In genomic region chr5:134758176-134758503, GRCh38 we compare ENCODE assay signal across 8 cellular contexts. TPM values are rescaled to one million over a fixed set of nuclear protein-coding genes. Genes with fewer than 3 reads are reported as not detected.
A peak's percentile ranks its signal among the peaks of the same experiment; 100 is the strongest.
DNase-seq lines count a peak whose midpoint lies in the region; ATAC-seq and TF ChIP-seq lines count a peak whose summit lies in the region.

No MANE protein-coding gene starts in this region.

- H3K4me1 Mint-ChIP-seq in activated T-cell treated with anti-CD3 and anti-CD28 coated beads, Interleukin-2, amount 50 U/mL, for 24 hours (ENCODE audit: low read depth) = peaks cover 31% of the 10 kb centered on the region
- peaks cover 21 to 40% of the 10 kb centered on the region in 2 donors for H3K4me1 Mint-ChIP-seq in stimulated activated naive B cell treated with anti-CD40 and anti-IgM and Interleukin-4, amounts not matched to agents 10 μg/mL and 1 μg/mL and 100 μg/mL, for 72 hours

- WGBS in hepatocyte (ENCODE audit: low lambda C conversion rate, missing lambda C conversion rate) = 26% methylated on average over 9 of the region's 9 CpGs

- ATAC-seq in stimulated activated naive B cell treated with anti-CD40 and anti-IgM and Interleukin-4, amounts not matched to agents 10 μg/mL and 1 μg/mL and 100 μg/mL, for 72 hours (replicated peaks) = no peak
- no peak for ATAC-seq in HG03139 (IDR thresholded peaks at IDR 0.05; ENCODE audit: unreplicated experiment)

- peak overlapping the region; percentile 87 for H2AFZ ChIP-seq in hepatocyte

- TF ChIP-seq CTCF in VCaP (conservative IDR thresholded peaks at IDR 0.05) (no peak), hepatocyte (IDR thresholded peaks at IDR 0.05; ENCODE audit: poor library complexity) (no peak)

- H3K4me3 ChIP-seq in hepatocyte = peak overlapping the region; percentile 61

- H3K27ac ChIP-seq in VCaP (peak overlapping the region; percentile 82), hepatocyte (peak overlapping the region; percentile 69)

- H3K9me3 ChIP-seq in hepatocyte (ENCODE audit: low read depth) = no peaks in the 10 kb centered on the region

- no peaks in the 10 kb centered on the region for H3K9me3 Mint-ChIP-seq in activated T-cell treated with anti-CD3 and anti-CD28 coated beads, Interleukin-2, amount 50 U/mL, for 24 hours
- H3K9me3 Mint-ChIP-seq in stimulated activated naive B cell treated with anti-CD40 and anti-IgM and Interleukin-4, amounts not matched to agents 10 μg/mL and 1 μg/mL and 100 μg/mL, for 72 hours = no peaks in the 10 kb centered on the region

- H3K36me3 Mint-ChIP-seq in activated T-cell treated with anti-CD3 and anti-CD28 coated beads, Interleukin-2, amount 50 U/mL, for 24 hours (ENCODE audit: low read depth) = peaks cover 28% of the 10 kb centered on the region
- peaks cover 9 to 11% of the 10 kb centered on the region in 2 donors for H3K36me3 Mint-ChIP-seq in stimulated activated naive B cell treated with anti-CD40 and anti-IgM and Interleukin-4, amounts not matched to agents 10 μg/mL and 1 μg/mL and 100 μg/mL, for 72 hours

- peak overlapping the region; percentile 97 for H3K27ac Mint-ChIP-seq in activated T-cell treated with anti-CD3 and anti-CD28 coated beads, Interleukin-2, amount 50 U/mL, for 24 hours
- H3K27ac Mint-ChIP-seq in stimulated activated naive B cell treated with anti-CD40 and anti-IgM and Interleukin-4, amounts not matched to agents 10 μg/mL and 1 μg/mL and 100 μg/mL, for 72 hours = peak overlapping the region; percentile 100

- H3K79me2 ChIP-seq in hepatocyte = peaks cover 44% of the 10 kb centered on the region

- H3K4me2 ChIP-seq in hepatocyte = peak overlapping the region; percentile 81

- H3K36me3 ChIP-seq in hepatocyte (replicated peaks; ENCODE audit: insufficient read depth, low read depth) = no peaks in the 10 kb centered on the region

- DNase-seq in activated T-cell treated with anti-CD3 and anti-CD28 coated beads, Interleukin-2, amount 50 U/mL, for 24 hours = no peak
- DNase-seq in activated T-cell treated with anti-CD3 and anti-CD28 coated beads, Interleukin-2, amount 50 U/mL, for 1 hour = no peak
- DNase-seq in hepatocyte (ENCODE audit: low spot score) = no peak
- no peak for DNase-seq in stimulated activated naive B cell treated with anti-CD40 and anti-IgM and Interleukin-4, amounts not matched to agents 10 μg/mL and 1 μg/mL and 100 μg/mL, for 72 hours
- DNase-seq in RPMI8226 = no peak
- DNase-seq in COLO668 (lab: John Stamatoyannopoulos, UW; ENCODE audit: unreplicated experiment) = no peak

- no peaks in the 10 kb centered on the region for H3K27me3 ChIP-seq in hepatocyte

- H3K4me3 Mint-ChIP-seq in activated T-cell treated with anti-CD3 and anti-CD28 coated beads, Interleukin-2, amount 50 U/mL, for 24 hours = peak overlapping the region; percentile 100
- peak overlapping the region; percentile 100 for H3K4me3 Mint-ChIP-seq in stimulated activated naive B cell treated with anti-CD40 and anti-IgM and Interleukin-4, amounts not matched to agents 10 μg/mL and 1 μg/mL and 100 μg/mL, for 72 hours

- peaks cover 6% of the 10 kb centered on the region for H3K4me1 ChIP-seq in hepatocyte (ENCODE audit: insufficient read depth)

- peaks cover 14% of the 10 kb centered on the region for H4K20me1 ChIP-seq in hepatocyte (ENCODE audit: insufficient read depth, poor library complexity, severe bottlenecking)

- no peaks in the 10 kb centered on the region for H3K9me2 ChIP-seq in hepatocyte (replicated peaks; ENCODE audit: insufficient read depth)

- no peaks in the 10 kb centered on the region for H3K27me3 Mint-ChIP-seq in activated T-cell treated with anti-CD3 and anti-CD28 coated beads, Interleukin-2, amount 50 U/mL, for 24 hours
- no peaks in the 10 kb centered on the region for H3K27me3 Mint-ChIP-seq in stimulated activated naive B cell treated with anti-CD40 and anti-IgM and Interleukin-4, amounts not matched to agents 10 μg/mL and 1 μg/mL and 100 μg/mL, for 72 hours

RNA-seq across cellular contexts. Expression of gene DDX46, which starts 0.4 kb away (rescaled TPM):
- 27.0 and 31.0 TPM in 2 replicates for total RNA-seq in hepatocyte
- 15.3 and 24.6 TPM in 2 replicates for polyA plus RNA-seq in hepatocyte

RNA-seq across cellular contexts. Expression of gene CAMLG, which starts 19.8 kb away (rescaled TPM):
- 33.5 and 33.8 TPM in 2 replicates for total RNA-seq in hepatocyte
- polyA plus RNA-seq in hepatocyte = 27.3 and 37.1 TPM in 2 replicates
